12 cellular contexts compared by ENCODE assay signal in the genomic region with DNA sequence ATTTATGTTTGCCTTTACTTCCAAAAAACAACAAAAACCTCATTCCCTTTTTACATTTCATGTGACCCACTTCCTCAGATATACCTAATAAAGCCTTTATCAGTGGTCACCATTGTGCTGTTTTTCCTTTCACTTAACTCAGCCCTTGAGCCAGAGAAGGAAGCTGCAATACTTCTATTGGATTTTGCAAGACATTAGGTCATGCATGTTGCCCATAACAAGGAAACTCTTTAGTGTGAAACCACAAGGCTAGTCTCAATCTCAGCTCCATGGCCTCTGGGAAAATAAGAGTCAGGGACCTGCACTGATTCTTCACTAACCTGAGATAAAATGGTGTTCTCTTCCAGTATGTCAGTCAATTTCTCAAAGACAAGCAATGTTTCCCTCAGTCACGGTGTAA. TPM values are rescaled to one million over a fixed set of nuclear protein-coding genes. Genes with fewer than 3 reads are reported as not detected.
DNase-seq lines count a peak whose midpoint lies in the region; ATAC-seq and TF ChIP-seq lines count a peak whose summit lies in the region.
"Had no signal": no experiment of that assay in that cellular context is flagged by ENCODE, and none has a peak within 500 bp of the region (broad histone marks: within the 10 kb centered on the region; RNA-seq: fewer than 3 reads in every experiment).

No MANE protein-coding gene starts in this region.

- peak overlapping the region; percentile 2 to 63 for H3K27ac ChIP-seq in left lung

- peaks cover 0 to 43% of the 10 kb centered on the region in 2 donors for H3K4me1 ChIP-seq in left lung

- peak; percentile 66 for ATAC-seq in left lung
- ATAC-seq: activated CD4-positive, alpha-beta T cell treated with anti-CD3 and anti-CD28 coated beads for 36 hours had no signal

- intact Hi-C loops in left lung (cut with DNase I), result no loop called here

- DNase-seq in Ammon's horn (ENCODE audit: low spot score) (peak; percentile 4), NCI-H226 (peak; percentile 77), choroid plexus epithelial cell (ENCODE audit: low read depth) (peak; percentile 58), left lung (no peak), NCI-H1105 treated with DMSO at 0.1 percent for 48 hours (lab: John Stamatoyannopoulos, UW) (no peak)
- DNase-seq in activated CD8-positive, alpha-beta memory T cell treated with anti-CD3 and anti-CD28 coated beads, Interleukin-2, amount 50 U/mL, for 48 hours, result no peak
- no peak for DNase-seq in activated CD4-positive, alpha-beta T cell treated with anti-CD3 and anti-CD28 coated beads for 48 hours
- DNase-seq in activated CD4-positive, alpha-beta T cell treated with anti-CD3 and anti-CD28 coated beads, Interleukin-2, amount 50 U/mL, for 1 hour, result no peak
- DNase-seq: activated CD4-positive, alpha-beta T cell treated with anti-CD3 and anti-CD28 coated beads for 36 hours; DMS79; glutamatergic neuron; NCI-H526 had no signal

- H3K4me3 ChIP-seq in choroid plexus epithelial cell (ENCODE audit: low read depth, low read length) (no peak overlapping the region), left lung (no peak overlapping the region)

- no peaks in the 10 kb centered on the region for H3K27me3 ChIP-seq in left lung

- H3K36me3 ChIP-seq in left lung, result peaks cover 0 to 24% of the 10 kb centered on the region in 2 donors

- TF ChIP-seq CTCF in choroid plexus epithelial cell (conservative IDR thresholded peaks at IDR 0.05; ENCODE audit: low read depth, low read length) (no peak), left lung (IDR thresholded peaks at IDR 0.05) (no peak)

- no peaks in the 10 kb centered on the region for H3K9me3 ChIP-seq in left lung

RNA-seq across cellular contexts. Expression of gene STEAP4, which starts 27.8 kb away (rescaled TPM):
- total RNA-seq in left lung, result 100 to 1,000 TPM in 1 of 2 donors, 10 to 100 TPM in 1; 93.0 to 149 TPM
- total RNA-seq: activated CD4-positive, alpha-beta T cell treated with anti-CD3 and anti-CD28 coated beads for 36 hours had no signal

RNA-seq across cellular contexts. Expression of gene SRI, which starts 59.0 kb away (rescaled TPM):
- total RNA-seq in left lung, result 100 to 1,000 TPM; 121 to 124 TPM

Comparison
In these comparisons a context has a peak if more than half of its experiments do, and no peak if none do; other contexts are left out.
1. DNase-seq: peak in Ammon's horn (single experiment), NCI-H226 (single experiment) and choroid plexus epithelial cell (single experiment); none in left lung (0 of 2), activated CD8-positive, alpha-beta memory T cell treated with anti-CD3 and anti-CD28 coated beads, Interleukin-2, amount 50 U/mL, for 48 hours (single experiment), NCI-H1105 treated with DMSO at 0.1 percent for 48 hours (single experiment), activated CD4-positive, alpha-beta T cell treated with anti-CD3 and anti-CD28 coated beads for 48 hours (single experiment) and activated CD4-positive, alpha-beta T cell treated with anti-CD3 and anti-CD28 coated beads, Interleukin-2, amount 50 U/mL, for 1 hour (single experiment).